Comparison of ENCODE assay signal across 1 cellular context in the genomic region with DNA sequence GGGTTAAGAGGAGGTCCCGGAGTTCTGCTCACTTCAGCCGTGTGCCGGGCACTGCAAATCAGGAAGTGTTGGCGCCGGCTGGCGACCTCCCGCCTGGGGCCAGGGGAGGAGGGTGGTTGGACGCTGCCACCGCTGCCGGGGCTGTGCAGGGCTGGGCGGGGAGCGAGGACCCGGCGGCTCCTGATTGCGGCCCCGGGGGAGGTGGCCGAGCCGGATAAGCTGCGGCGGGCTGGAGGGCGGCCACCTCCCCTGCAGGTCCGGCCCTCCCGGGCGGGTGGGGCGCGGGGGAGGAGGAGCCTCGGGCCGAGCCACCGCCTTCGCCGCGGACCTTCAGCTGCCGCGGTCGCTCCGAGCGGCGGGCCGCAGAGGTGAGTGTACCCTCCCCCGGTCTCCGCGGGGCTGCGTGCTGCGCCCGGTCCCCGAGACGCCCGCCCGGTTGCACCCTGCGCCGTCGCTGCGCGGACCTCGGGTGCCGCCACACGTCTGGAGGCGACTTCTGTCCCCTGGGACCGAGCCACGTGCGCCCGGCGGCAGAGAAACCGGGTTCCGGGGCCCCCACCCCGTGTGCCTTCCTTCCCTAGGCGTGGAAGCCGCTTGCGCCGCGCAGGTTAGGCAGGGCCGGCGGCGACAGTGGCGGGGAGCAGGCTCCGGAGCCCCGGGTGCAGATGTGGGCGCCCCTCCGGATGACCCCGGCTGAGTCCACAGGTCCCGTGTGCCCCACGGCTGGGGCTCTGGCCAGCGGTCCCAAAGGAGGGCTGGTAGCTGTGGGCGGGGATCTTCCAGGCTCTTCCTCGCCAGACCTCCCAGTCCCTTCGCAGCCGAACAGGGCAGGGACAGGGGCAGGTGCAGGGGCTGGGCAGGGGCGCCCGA.
TF ChIP-seq lines count a peak whose summit lies in the region.

STEAP3 (plus strand) TSS at position 314 of the 870 bp plus-strand sequence. CDS start 7,179 bp downstream, outside the sequence.

TF ChIP-seq in Ishikawa, 13 proteins besides CTCF, POLR2A, EP300 and RAD21 (continued from another document):
- TF ChIP-seq ZBTB7A (IDR thresholded peaks at IDR 0.05; ENCODE audit: low read depth) (peak; percentile 89), YY1 (IDR thresholded peaks at IDR 0.05; ENCODE audit: low read depth) (no peak)
TF ChIP-seq in Ishikawa: peak in this region for 4.
